In genomic region chr13:73708393-73708985, GRCh38 we compare ENCODE assay signal across 8 cellular contexts.
DNase-seq lines count a peak whose midpoint lies in the region; ATAC-seq and TF ChIP-seq lines count a peak whose summit lies in the region.

No MANE protein-coding gene starts in this region.

- H3K9me3 ChIP-seq in CD8-positive, alpha-beta T cell (ENCODE audit: low read length) = no peaks in the 10 kb centered on the region
- no peaks in the 10 kb centered on the region for H3K9me3 ChIP-seq in effector memory CD4-positive, alpha-beta T cell (ENCODE audit: control insufficient read depth, low read length)
- H3K9me3 ChIP-seq in testis = no peaks in the 10 kb centered on the region

- intact Hi-C loops in CD8-positive, alpha-beta T cell (cut with DNase I, micrococcal nuclease) = loop anchor here (1.0 to 2.0 kb wide), 5 partner anchors 480 to 900 kb away; no protein-coding TSS in a partner anchor
- intact Hi-C loops in testis (cut with DNase I; ENCODE audit: low total_unique reads) = no loop called here

- peaks cover 11% of the 10 kb centered on the region for H3K4me1 Mint-ChIP-seq in CD8-positive, alpha-beta T cell (ENCODE audit: low read depth)
- peaks cover 20% of the 10 kb centered on the region for H3K4me1 Mint-ChIP-seq in mesothelial cell of epicardium

- no peaks in the 10 kb centered on the region for H3K27me3 Mint-ChIP-seq in CD8-positive, alpha-beta T cell (ENCODE audit: low read depth)
- H3K27me3 Mint-ChIP-seq in mesothelial cell of epicardium (ENCODE audit: low read depth) = no peaks in the 10 kb centered on the region

- H3K4me3 Mint-ChIP-seq in CD8-positive, alpha-beta T cell = no peak overlapping the region
- H3K4me3 Mint-ChIP-seq in mesothelial cell of epicardium = no peak overlapping the region

- H3K9me3 Mint-ChIP-seq in CD8-positive, alpha-beta T cell = no peaks in the 10 kb centered on the region
- peaks cover 12% of the 10 kb centered on the region for H3K9me3 Mint-ChIP-seq in mesothelial cell of epicardium

- no peak overlapping the region for H3K4me3 ChIP-seq in CD8-positive, alpha-beta T cell (ENCODE audit: low read depth, low read length)
- H3K4me3 ChIP-seq in effector memory CD4-positive, alpha-beta T cell (ENCODE audit: insufficient read depth, low read depth, low read length, poor library complexity, severe bottlenecking) = no peak overlapping the region
- no peak overlapping the region for H3K4me3 ChIP-seq in testis

- TF ChIP-seq POLR2A in testis (IDR thresholded peaks at IDR 0.05) = no peak

- DNase-seq in CD8-positive, alpha-beta T cell = peak; percentile 9 to 65 (median 50)
- DNase-seq in NCI-H2029 (lab: John Stamatoyannopoulos, UW) = peak; percentile 27
- peak; percentile 2 to 39 (median 8) for DNase-seq in effector memory CD4-positive, alpha-beta T cell
- peak in 1 of 2 experiments; percentile 58 for DNase-seq in mesothelial cell of epicardium (ENCODE audit: low spot score in 2 of 2, unreplicated experiment in 2 of 2)
- peak; percentile 61 for DNase-seq in testis

- no peak overlapping the region for H3K27ac Mint-ChIP-seq in CD8-positive, alpha-beta T cell
- no peak overlapping the region for H3K27ac Mint-ChIP-seq in mesothelial cell of epicardium

- CTCF ChIA-PET in CD8-positive, alpha-beta T cell (lab: Charles Lee) = no interaction called here

- no peaks in the 10 kb centered on the region for H3K27me3 ChIP-seq in CD8-positive, alpha-beta T cell (ENCODE audit: insufficient read depth, low read length)
- H3K27me3 ChIP-seq in effector memory CD4-positive, alpha-beta T cell (replicated peaks; ENCODE audit: control insufficient read depth, insufficient read depth, low read length, poor library complexity, severe bottlenecking) = no peaks in the 10 kb centered on the region
- H3K27me3 ChIP-seq in testis = no peaks in the 10 kb centered on the region

- POLR2A ChIA-PET in CD8-positive, alpha-beta T cell (lab: Charles Lee) = no interaction called here

- no peak overlapping the region for H3K27ac ChIP-seq in CD8-positive, alpha-beta T cell (ENCODE audit: low read depth, low read length)
- H3K27ac ChIP-seq in VCaP (no peak overlapping the region), testis (no peak overlapping the region)
- peak overlapping the region; percentile 5 for H3K27ac ChIP-seq in effector memory CD4-positive, alpha-beta T cell (ENCODE audit: insufficient read depth, low read length, poor library complexity, severe bottlenecking)

- peak; percentile 92 for TF ChIP-seq CTCF in CD8-positive, alpha-beta T cell (IDR thresholded peaks at IDR 0.05)
- TF ChIP-seq CTCF in VCaP (conservative IDR thresholded peaks at IDR 0.05) (peak; percentile 66), mesothelial cell of epicardium (IDR thresholded peaks at IDR 0.05; ENCODE audit: unreplicated experiment) (peak; percentile 85), testis (IDR thresholded peaks at IDR 0.05) (peak; percentile 42 to 60 (median 58))

- H3K36me3 ChIP-seq in CD8-positive, alpha-beta T cell (ENCODE audit: insufficient read depth, low read length) = peaks cover 9% of the 10 kb centered on the region
- H3K36me3 ChIP-seq in effector memory CD4-positive, alpha-beta T cell (ENCODE audit: control insufficient read depth, insufficient read depth, low read length) = peaks cover 45% of the 10 kb centered on the region
- no peaks in the 10 kb centered on the region for H3K36me3 ChIP-seq in testis (ENCODE audit: low read depth, missing control alignments)

- ATAC-seq in CD8-positive, alpha-beta T cell = peak; percentile 94
- ATAC-seq in GM18873 (IDR thresholded peaks at IDR 0.05; ENCODE audit: low FRiP score, unreplicated experiment) (peak; percentile 83), HG03095 (IDR thresholded peaks at IDR 0.05; ENCODE audit: unreplicated experiment) (peak; percentile 91)

- H3K4me1 ChIP-seq in CD8-positive, alpha-beta T cell (ENCODE audit: insufficient read depth, low read length) = peaks cover 8% of the 10 kb centered on the region
- peaks cover 5% of the 10 kb centered on the region for H3K4me1 ChIP-seq in effector memory CD4-positive, alpha-beta T cell (ENCODE audit: control insufficient read depth, insufficient read depth, low read length, poor library complexity, severe bottlenecking)
- H3K4me1 ChIP-seq in testis = no peaks in the 10 kb centered on the region

- H3K36me3 Mint-ChIP-seq in CD8-positive, alpha-beta T cell = peaks cover 64% of the 10 kb centered on the region
- H3K36me3 Mint-ChIP-seq in mesothelial cell of epicardium = peaks cover 36% of the 10 kb centered on the region

- WGBS in testis, 2 donors = 31 to 35% methylated on average over 1 of the region's 1 CpG
